In genomic region chr4:42412251-42412650, GRCh38 we compare ENCODE assay signal across 10 cellular contexts. TPM values are rescaled to one million over a fixed set of nuclear protein-coding genes. Genes with fewer than 3 reads are reported as not detected.
DNase-seq lines count a peak whose midpoint lies in the region; ATAC-seq, FAIRE-seq and TF ChIP-seq lines count a peak whose summit lies in the region.
"Had no signal": no experiment of that assay in that cellular context is flagged by ENCODE, and none has a peak within 500 bp of the region (broad histone marks: within the 10 kb centered on the region; RNA-seq: fewer than 3 reads in every experiment).

No MANE protein-coding gene starts in this region.

- no peaks in the 10 kb centered on the region for H3K9me3 ChIP-seq in keratinocyte (ENCODE audit: control insufficient read depth, low read depth, low read length)
- H3K9me3 ChIP-seq in thyroid gland = no peaks in the 10 kb centered on the region

- no peaks in the 10 kb centered on the region for H3K9me3 Mint-ChIP-seq in HFFc6
- H3K9me3 Mint-ChIP-seq in activated CD4-positive, alpha-beta T cell treated with anti-CD3 and anti-CD28 coated beads, Interleukin-2, amount 10 ng/mL, durations not matched to agents 24 days and 14 days = no peaks in the 10 kb centered on the region
- H3K9me3 Mint-ChIP-seq: natural killer cell had no signal

- H3K27ac ChIP-seq in keratinocyte (ENCODE audit: control insufficient read depth, insufficient read depth, low read length) (no peak overlapping the region), thyroid gland (peak overlapping the region; percentile 30 to 52 (median 42))

- no peaks in the 10 kb centered on the region for H3K79me2 ChIP-seq in keratinocyte (ENCODE audit: control insufficient read depth, insufficient read depth, low read length)

- H3K27me3 ChIP-seq in bronchial epithelial cell (ENCODE audit: control insufficient read depth, insufficient read depth, low read length) = no peaks in the 10 kb centered on the region
- no peaks in the 10 kb centered on the region for H3K27me3 ChIP-seq in keratinocyte (ENCODE audit: control insufficient read depth, extremely low read depth, insufficient read depth, low read length)
- no peaks in the 10 kb centered on the region for H3K27me3 ChIP-seq in thyroid gland

- no peak overlapping the region for H3K4me3 ChIP-seq in bronchial epithelial cell (ENCODE audit: low read depth, low read length)
- no peak overlapping the region for H3K4me3 ChIP-seq in keratinocyte (ENCODE audit: control insufficient read depth in 2 of 3, extremely low read depth in 1 of 3, insufficient read depth in 2 of 3, low read depth in 1 of 3, low read length in 3 of 3)
- H3K4me3 ChIP-seq in thyroid gland (replicated peaks in 1 of 3) = no peak overlapping the region

- DNase-seq in HFFc6 (peak; percentile 33), bronchial epithelial cell (ENCODE audit: low read depth) (peak; percentile 72), keratinocyte (ENCODE audit: low read depth, low spot score) (no peak), thyroid gland (no peak), NCI-H2029 (lab: John Stamatoyannopoulos, UW) (no peak)
- no peak for DNase-seq in activated CD4-positive, alpha-beta T cell treated with anti-CD3 and anti-CD28 coated beads, Interleukin-2, amount 10 ng/mL, durations not matched to agents 24 days and 14 days
- DNase-seq: cortex of kidney, DMS79 treated with DMSO at 0.1 percent for 48 hours, natural killer cell had no signal

- no peak for ATAC-seq in GM21786 (IDR thresholded peaks at IDR 0.05; ENCODE audit: unreplicated experiment)
- ATAC-seq: natural killer cell had no signal

- intact Hi-C loops in thyroid gland (cut with DNase I) = no loop called here
- intact Hi-C loops in activated CD4-positive, alpha-beta T cell treated with anti-CD3 and anti-CD28 coated beads, Interleukin-2, amount 10 ng/mL, durations not matched to agents 24 days and 14 days (cut with micrococcal nuclease) = no loop called here

- H2AFZ ChIP-seq in keratinocyte (ENCODE audit: control insufficient read depth, low read length) = peak overlapping the region; percentile 26

- no peak for TF ChIP-seq CTCF in HFFc6 (IDR thresholded peaks at IDR 0.05)
- no peak for TF ChIP-seq CTCF in bronchial epithelial cell (IDR thresholded peaks at IDR 0.05; ENCODE audit: insufficient read depth, low read length, severe bottlenecking)
- TF ChIP-seq CTCF in keratinocyte (optimal IDR thresholded peaks at IDR 0.05 in 1 of 3, IDR thresholded peaks at IDR 0.05 in 1 of 3, conservative IDR thresholded peaks at IDR 0.05 in 1 of 3; ENCODE audit: extremely low read depth in 1 of 3, insufficient read depth in 2 of 3, low read length in 3 of 3) = no peak
- TF ChIP-seq CTCF in thyroid gland (IDR thresholded peaks at IDR 0.05) = no peak

- no peak overlapping the region for H3K9ac ChIP-seq in keratinocyte (ENCODE audit: control insufficient read depth, extremely low read depth, insufficient read depth, low read length)

- no peak for TF ChIP-seq POLR2A in thyroid gland (IDR thresholded peaks at IDR 0.05)

- H3K4me2 ChIP-seq in keratinocyte (ENCODE audit: control insufficient read depth, extremely low read depth, insufficient read depth, low read depth, low read length) = peak overlapping the region; percentile 6

- no peak overlapping the region for H3K27ac Mint-ChIP-seq in HFFc6
- no peak overlapping the region for H3K27ac Mint-ChIP-seq in activated CD4-positive, alpha-beta T cell treated with anti-CD3 and anti-CD28 coated beads, Interleukin-2, amount 10 ng/mL, durations not matched to agents 24 days and 14 days
- H3K27ac Mint-ChIP-seq: natural killer cell had no signal

- WGBS in thyroid gland, 2 donors = 51 to 78% methylated on average over 2 of the region's 2 CpGs

- H3K4me3 Mint-ChIP-seq in HFFc6 = peak overlapping the region; percentile 34; the same call in 1 of the 2 replicates
- H3K4me3 Mint-ChIP-seq in activated CD4-positive, alpha-beta T cell treated with anti-CD3 and anti-CD28 coated beads, Interleukin-2, amount 10 ng/mL, durations not matched to agents 24 days and 14 days = no peak overlapping the region
- H3K4me3 Mint-ChIP-seq: natural killer cell had no signal

- dilution Hi-C loops in keratinocyte (cut with MboI; ENCODE audit: extremely low pct_ligation_motif_present, low sequenced_read_pairs) = no loop called here

- no peaks in the 10 kb centered on the region; the same call in 1 of the 2 replicates for H3K27me3 Mint-ChIP-seq in HFFc6 (ENCODE audit: insufficient read depth)
- H3K27me3 Mint-ChIP-seq in activated CD4-positive, alpha-beta T cell treated with anti-CD3 and anti-CD28 coated beads, Interleukin-2, amount 10 ng/mL, durations not matched to agents 24 days and 14 days = no peaks in the 10 kb centered on the region

- peaks cover 8% of the 10 kb centered on the region for H3K4me1 ChIP-seq in keratinocyte (ENCODE audit: control insufficient read depth, extremely low read depth, insufficient read depth, low read length)
- H3K4me1 ChIP-seq in thyroid gland = peaks cover 8 to 25% of the 10 kb centered on the region in 2 donors

- no peaks in the 10 kb centered on the region for H4K20me1 ChIP-seq in keratinocyte (ENCODE audit: control insufficient read depth, extremely low read depth, insufficient read depth, low read length)

- H3K36me3 Mint-ChIP-seq in HFFc6 (ENCODE audit: low read depth) = no peaks in the 10 kb centered on the region
- H3K36me3 Mint-ChIP-seq in activated CD4-positive, alpha-beta T cell treated with anti-CD3 and anti-CD28 coated beads, Interleukin-2, amount 10 ng/mL, durations not matched to agents 24 days and 14 days (ENCODE audit: low read depth) = peaks cover 12% of the 10 kb centered on the region

- H3K9me1 ChIP-seq in keratinocyte (ENCODE audit: control insufficient read depth, extremely low read depth, insufficient read depth, low read length) = no peaks in the 10 kb centered on the region

- H3K4me1 Mint-ChIP-seq in HFFc6 (ENCODE audit: low read depth) = peaks cover 14% of the 10 kb centered on the region; the same call in 1 of the 2 replicates
- H3K4me1 Mint-ChIP-seq in activated CD4-positive, alpha-beta T cell treated with anti-CD3 and anti-CD28 coated beads, Interleukin-2, amount 10 ng/mL, durations not matched to agents 24 days and 14 days = no peaks in the 10 kb centered on the region

- FAIRE-seq in bronchial epithelial cell (lab: Jason Lieb, UNC) = no peak
- FAIRE-seq in keratinocyte (lab: Jason Lieb, UNC) = no peak

- no peaks in the 10 kb centered on the region for H3K36me3 ChIP-seq in bronchial epithelial cell (ENCODE audit: control insufficient read depth, insufficient read depth, low read length)
- no peaks in the 10 kb centered on the region for H3K36me3 ChIP-seq in keratinocyte (ENCODE audit: control insufficient read depth in 2 of 2, extremely low read depth in 1 of 2, insufficient read depth in 2 of 2, low read length in 2 of 2)
- H3K36me3 ChIP-seq in thyroid gland = no peaks in the 10 kb centered on the region

RNA-seq across cellular contexts. Expression of gene SHISA3, which starts 15.0 kb away (rescaled TPM):
- total RNA-seq in HFFc6 (2021; fragmentation: NEBNext Ultra II Directional; extraction: Animal tissue kit (Norgen Biotek cat#: 25700)) = not detected
- total RNA-seq in bronchial epithelial cell (not detected in 2 replicates), thyroid gland (1 to 10 TPM; 3.1 to 5.7 (median 4.0) TPM)
- polyA plus RNA-seq in keratinocyte = not detected in 3 replicates
- polyA plus RNA-seq in keratinocyte (2011; ENCODE audit: low read depth) = not detected
- not detected in 2 replicates for polyA plus RNA-seq in keratinocyte (2011; cell fraction: cytosol; rRNA removed)
- polyA plus RNA-seq in keratinocyte (2011; cell fraction: nucleus; rRNA removed) = not detected in 2 replicates
- polyA plus RNA-seq in keratinocyte (2012; ENCODE audit: low replicate concordance) = not detected in 2 replicates
- polyA minus RNA-seq in keratinocyte = not detected in 3 replicates
- polyA minus RNA-seq in keratinocyte (2011; cell fraction: cytosol; rRNA and poly(A)+ RNA removed) = not detected
- not detected in 2 replicates for polyA minus RNA-seq in keratinocyte (2011; cell fraction: nucleus; rRNA and poly(A)+ RNA removed)
- total RNA-seq in activated CD4-positive, alpha-beta T cell treated with anti-CD3 and anti-CD28 coated beads, Interleukin-2, amount 10 ng/mL, durations not matched to agents 24 days and 14 days = 0.09 and 0.23 TPM in 2 replicates
- total RNA-seq: natural killer cell had no signal

Comparison
In these comparisons a context has a peak if more than half of its experiments do, and no peak if none do; other contexts are left out.
1. DNase-seq: peak in HFFc6 (single experiment) and bronchial epithelial cell (single experiment); none in keratinocyte (single experiment), thyroid gland (0 of 2), NCI-H2029 (single experiment) and activated CD4-positive, alpha-beta T cell treated with anti-CD3 and anti-CD28 coated beads, Interleukin-2, amount 10 ng/mL, durations not matched to agents 24 days and 14 days (single experiment).